In genomic region chr11:47414685-47415070, GRCh38 we compare ENCODE assay signal across 17 cellular contexts. TPM values are rescaled to one million over a fixed set of nuclear protein-coding genes. Genes with fewer than 3 reads are reported as not detected.
DNase-seq lines count a peak whose midpoint lies in the region; ATAC-seq and TF ChIP-seq lines count a peak whose summit lies in the region.
"Had no signal": no experiment of that assay in that cellular context is flagged by ENCODE, and none has a peak within 500 bp of the region (broad histone marks: within the 10 kb centered on the region; RNA-seq: fewer than 3 reads in every experiment).

No MANE protein-coding gene starts in this region.

- H3K36me3 ChIP-seq in left ventricle myocardium inferior (peaks cover 75% of the 10 kb centered on the region), esophagus squamous epithelium (peaks cover 18 to 76% (median 19%) of the 10 kb centered on the region in 3 donors), sigmoid colon (peaks cover 3 to 79% (median 37%) of the 10 kb centered on the region in 4 donors), upper lobe of right lung (peaks cover 53% of the 10 kb centered on the region)

- intact Hi-C loops in left ventricle myocardium inferior (cut with micrococcal nuclease), result no loop called here
- intact Hi-C loops in cardiac septum (cut with DNase I), result no loop called here
- intact Hi-C loops in esophagus squamous epithelium (cut with DNase I), result no loop called here
- intact Hi-C loops in sigmoid colon (cut with DNase I), result no loop called here
- intact Hi-C loops in upper lobe of right lung (cut with DNase I), result no loop called here

- no peak for TF ChIP-seq POLR2A in esophagus squamous epithelium (IDR thresholded peaks at IDR 0.05)
- TF ChIP-seq POLR2A in sigmoid colon (IDR thresholded peaks at IDR 0.05), result no peak

- H3K9me3 ChIP-seq in left ventricle myocardium inferior (replicated peaks) (no peaks in the 10 kb centered on the region), esophagus squamous epithelium (no peaks in the 10 kb centered on the region), sigmoid colon (no peaks in the 10 kb centered on the region), upper lobe of right lung (no peaks in the 10 kb centered on the region)
- H3K9me3 ChIP-seq: right lobe of liver had no signal

- H3K4me3 ChIP-seq in left ventricle myocardium inferior, result no peak overlapping the region
- no peak overlapping the region for H3K4me3 ChIP-seq in esophagus squamous epithelium
- H3K4me3 ChIP-seq in sigmoid colon, result no peak overlapping the region
- no peak overlapping the region for H3K4me3 ChIP-seq in upper lobe of right lung
- H3K4me3 ChIP-seq: right lobe of liver had no signal

- no peak for TF ChIP-seq EP300 in sigmoid colon (IDR thresholded peaks at IDR 0.05)

- TF ChIP-seq CTCF in left ventricle myocardium inferior (IDR thresholded peaks at IDR 0.05; ENCODE audit: borderline replicate concordance) (no peak), esophagus squamous epithelium (IDR thresholded peaks at IDR 0.05) (no peak), sigmoid colon (IDR thresholded peaks at IDR 0.05) (no peak), upper lobe of right lung (IDR thresholded peaks at IDR 0.05) (no peak)

- peak overlapping the region; percentile 91 for H3K27ac ChIP-seq in left ventricle myocardium inferior (replicated peaks)
- H3K27ac ChIP-seq in esophagus squamous epithelium, result peak overlapping the region; percentile 78 to 91 (median 86)
- peak overlapping the region; percentile 84 to 93 (median 90) for H3K27ac ChIP-seq in sigmoid colon
- peak overlapping the region; percentile 87 for H3K27ac ChIP-seq in upper lobe of right lung
- H3K27ac ChIP-seq: right lobe of liver had no signal

- ATAC-seq in upper lobe of right lung, result no peak
- ATAC-seq in GM21825 (IDR thresholded peaks at IDR 0.05; ENCODE audit: unreplicated experiment), result no peak

- H3K27me3 ChIP-seq in left ventricle myocardium inferior (ENCODE audit: low read depth) (no peaks in the 10 kb centered on the region), esophagus squamous epithelium (no peaks in the 10 kb centered on the region), sigmoid colon (no peaks in the 10 kb centered on the region), upper lobe of right lung (no peaks in the 10 kb centered on the region)
- H3K27me3 ChIP-seq: right lobe of liver had no signal

- H3K4me1 ChIP-seq in left ventricle myocardium inferior, result peaks cover 66% of the 10 kb centered on the region
- H3K4me1 ChIP-seq in esophagus squamous epithelium, result peaks cover 18 to 67% (median 41%) of the 10 kb centered on the region in 3 donors
- H3K4me1 ChIP-seq in sigmoid colon, result peaks cover 0 to 63% (median 46%) of the 10 kb centered on the region in 4 donors
- H3K4me1 ChIP-seq in upper lobe of right lung, result peaks cover 37% of the 10 kb centered on the region
- H3K4me1 ChIP-seq: right lobe of liver had no signal

- 90% methylated on average over 2 of the region's 19 CpGs; no CpG with 5 or more reads in 1 of the 2 donors for WGBS in esophagus squamous epithelium, 2 donors
- 88 to 89% methylated on average over 19 of the region's 19 CpGs for WGBS in sigmoid colon, 2 donors

- DNase-seq in left ventricle myocardium inferior (no peak), cardiac septum (ENCODE audit: low spot score) (no peak), esophagus squamous epithelium (lab: John Stamatoyannopoulos, UW) (no peak), sigmoid colon (peak; percentile 65), upper lobe of right lung (no peak)
- no peak for DNase-seq in stimulated activated CD4-positive, alpha-beta T cell treated with anti-CD3 and anti-CD28 coated beads, Interleukin-1b, Interleukin-23, amount 100 ng/mL, for 48 hours
- DNase-seq in activated effector memory CD4-positive, alpha-beta T cell treated with anti-CD3 and anti-CD28 coated beads, Interleukin-2, amount 50 U/mL, for 16 hours, result no peak
- DNase-seq: ACHN; activated CD4-positive, alpha-beta T cell treated with anti-CD3 and anti-CD28 coated beads for 48 hours; CD4-positive, CD25-positive, alpha-beta regulatory T cell; MM.1S; NCI-H1694 treated with DMSO at 0.1 percent for 48 hours; NCI-H446; stimulated activated CD4-positive, alpha-beta T cell treated with anti-CD3 and anti-CD28 coated beads, Interleukin-4, amount 100 ng/mL, for 24 hours had no signal

RNA-seq across cellular contexts. Expression of gene SLC39A13, which starts 6.3 kb away (rescaled TPM):
- 36.5 TPM for total RNA-seq in left ventricle myocardium inferior
- 72.2 TPM for total RNA-seq in cardiac septum
- total RNA-seq in esophagus squamous epithelium, result 10 to 100 TPM; 10.9 to 44.3 (median 13.8) TPM
- total RNA-seq in sigmoid colon, result 10 to 100 TPM; 38.2 to 87.5 (median 54.0) TPM
- polyA plus RNA-seq in sigmoid colon, result 10 to 100 TPM in 2 of 3 donors, 1 to 10 TPM in 1; 4.6 to 29.8 (median 13.2) TPM
- total RNA-seq in upper lobe of right lung, result 62.0 TPM

RNA-seq across cellular contexts. Expression of gene PSMC3, which starts 11.6 kb away (rescaled TPM):
- total RNA-seq in left ventricle myocardium inferior (146 TPM), cardiac septum (132 TPM), esophagus squamous epithelium (100 to 1,000 TPM in 3 of 4 donors, 10 to 100 TPM in 1; 72.9 to 134 (median 122) TPM), sigmoid colon (100 to 1,000 TPM; 104 to 202 (median 178) TPM), upper lobe of right lung (79.4 TPM)
- polyA plus RNA-seq in sigmoid colon, result 100 to 1,000 TPM; 117 to 151 (median 121) TPM

RNA-seq across cellular contexts. Expression of gene RAPSN, which starts 34.3 kb away (rescaled TPM):
- total RNA-seq in left ventricle myocardium inferior (2.2 TPM), cardiac septum (3.7 TPM), esophagus squamous epithelium (under 1 TPM in 1 of 4 donors, not detected in 3; 0.38 TPM), sigmoid colon (under 1 TPM in 3 of 4 donors, not detected in 1; 0.27 to 0.55 (median 0.36) TPM), upper lobe of right lung (0.64 TPM)
- polyA plus RNA-seq in sigmoid colon, result under 1 TPM in 1 of 3 donors, not detected in 2; 0.61 TPM
- total RNA-seq: cerebellum had no signal
- polyA plus RNA-seq: CD4-positive, CD25-positive, alpha-beta regulatory T cell had no signal

RNA-seq across cellular contexts. Expression of gene SPI1, which starts 36.3 kb away (rescaled TPM):
- total RNA-seq in left ventricle myocardium inferior (8.3 TPM), cardiac septum (12.0 TPM), esophagus squamous epithelium (10 to 100 TPM in 2 of 4 donors, 1 to 10 TPM in 2; 2.6 to 15.4 (median 8.8) TPM), sigmoid colon (10 to 100 TPM; 10.5 to 19.7 (median 18.8) TPM), upper lobe of right lung (168 TPM)
- polyA plus RNA-seq in sigmoid colon, result 10 to 100 TPM; 21.6 to 29.8 (median 27.1) TPM
